19 cellular contexts compared by ENCODE assay signal in the genomic region with DNA sequence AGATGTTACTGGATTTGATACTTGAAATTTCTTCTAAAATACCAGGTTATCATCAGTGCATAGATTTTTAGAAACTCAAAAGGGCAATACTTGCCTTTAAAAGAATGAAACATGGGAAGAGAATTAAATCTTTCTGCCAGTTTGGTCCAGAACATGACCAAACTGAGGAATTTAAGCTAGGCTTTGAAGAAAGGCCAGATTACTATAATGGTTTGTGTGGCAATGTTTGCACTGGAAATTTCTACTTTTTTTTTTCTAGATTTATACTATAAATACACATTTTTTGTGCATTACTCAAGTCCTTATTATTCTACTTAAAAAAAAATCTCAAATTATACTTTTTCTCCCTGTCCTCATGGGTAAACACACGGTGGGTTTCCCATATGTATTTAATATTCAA. TPM values are rescaled to one million over a fixed set of nuclear protein-coding genes. Genes with fewer than 3 reads are reported as not detected.
A peak's percentile ranks its signal among the peaks of the same experiment; 100 is the strongest.
DNase-seq lines count a peak whose midpoint lies in the region; TF ChIP-seq lines count a peak whose summit lies in the region.
"Had no signal": no experiment of that assay in that cellular context is flagged by ENCODE, and none has a peak within 500 bp of the region (broad histone marks: within the 10 kb centered on the region; RNA-seq: fewer than 3 reads in every experiment).

No MANE protein-coding gene starts in this region.

- no peak for TF ChIP-seq CTCF in AG10803 (conservative IDR thresholded peaks at IDR 0.05; ENCODE audit: low read length)
- TF ChIP-seq CTCF in HFFc6 (IDR thresholded peaks at IDR 0.05), result no peak
- TF ChIP-seq CTCF in chondrocyte (IDR thresholded peaks at IDR 0.05), result no peak
- no peak for TF ChIP-seq CTCF in osteoblast (IDR thresholded peaks at IDR 0.05; ENCODE audit: extremely low read depth, low read depth, low read length)
- no peak for TF ChIP-seq CTCF in H9 (conservative IDR thresholded peaks at IDR 0.05)

- H3K27ac ChIP-seq in osteoblast (ENCODE audit: low read depth, low read length) (peak overlapping the region; percentile 32), H9 (ENCODE audit: insufficient read length, low read depth, low read length) (no peak overlapping the region)

- H3K27me3 Mint-ChIP-seq in HFFc6 (ENCODE audit: insufficient read depth) (no peaks in the 10 kb centered on the region), chondrocyte (ENCODE audit: low read depth) (no peaks in the 10 kb centered on the region), H9 (ENCODE audit: low read depth) (peaks cover 46% of the 10 kb centered on the region)

- no peak overlapping the region for H3K4ac ChIP-seq in H9 (ENCODE audit: low read depth, low read length)

- no peak overlapping the region for H2AK5ac ChIP-seq in H9 (ENCODE audit: insufficient read length, low read length)

- H4K8ac ChIP-seq in H9 (replicated peaks; ENCODE audit: insufficient read length, low read depth, low read length), result no peak overlapping the region

- H3K9me3 ChIP-seq in osteoblast (ENCODE audit: low read depth, low read length), result no peaks in the 10 kb centered on the region
- no peaks in the 10 kb centered on the region for H3K9me3 ChIP-seq in H9 (ENCODE audit: control insufficient read depth, low read depth, low read length)
- H3K9me3 ChIP-seq: BE2C had no signal

- no peaks in the 10 kb centered on the region for H3K79me2 ChIP-seq in osteoblast (ENCODE audit: insufficient read depth, low read length)
- H3K79me2 ChIP-seq in H9 (ENCODE audit: insufficient read depth, low read length), result no peaks in the 10 kb centered on the region

- H3K9ac ChIP-seq in H9 (ENCODE audit: extremely low read depth, insufficient read length, low read length), result no peak overlapping the region

- H3K56ac ChIP-seq in H9 (ENCODE audit: insufficient read length, low read depth, low read length), result no peak overlapping the region

- no peak overlapping the region for H3K14ac ChIP-seq in H9 (ENCODE audit: insufficient read depth, low read length)

- no peak overlapping the region for H2BK20ac ChIP-seq in H9 (ENCODE audit: low read depth, low read length, poor library complexity, severe bottlenecking)

- peaks cover 9% of the 10 kb centered on the region for H3K4me1 ChIP-seq in osteoblast (ENCODE audit: insufficient read depth, low read length)
- no peaks in the 10 kb centered on the region for H3K4me1 ChIP-seq in H9 (ENCODE audit: insufficient read depth, low read length)
- H3K4me1 ChIP-seq: BE2C had no signal

- H2BK5ac ChIP-seq in H9 (ENCODE audit: insufficient read length, low read length), result no peak overlapping the region

- H2BK120ac ChIP-seq in H9 (ENCODE audit: low read depth, low read length, poor library complexity, severe bottlenecking), result no peak overlapping the region

- H3K4me2 ChIP-seq in osteoblast (ENCODE audit: insufficient read depth, low read length), result no peak overlapping the region
- no peak overlapping the region for H3K4me2 ChIP-seq in H9 (ENCODE audit: insufficient read depth, insufficient read length, low read length)

- H2AFZ ChIP-seq in osteoblast (ENCODE audit: low read length) (no peak overlapping the region), H9 (ENCODE audit: low read length) (no peak overlapping the region)

- H3K4me3 Mint-ChIP-seq in HFFc6, result no peak overlapping the region
- H3K4me3 Mint-ChIP-seq in chondrocyte (ENCODE audit: unreplicated experiment), result no peak overlapping the region
- H3K4me3 Mint-ChIP-seq in H9, result no peak overlapping the region
- H3K4me3 Mint-ChIP-seq: CD8-positive, alpha-beta T cell; IgD-negative memory B cell had no signal

- H3K9me3 Mint-ChIP-seq in HFFc6 (no peaks in the 10 kb centered on the region), chondrocyte (ENCODE audit: low read depth) (no peaks in the 10 kb centered on the region), H9 (no peaks in the 10 kb centered on the region; a peak in 1 of 5 replicates)
- H3K9me3 Mint-ChIP-seq: CD8-positive, alpha-beta T cell had no signal

- no peaks in the 10 kb centered on the region for H3K79me1 ChIP-seq in H9 (ENCODE audit: insufficient read depth, low read depth, low read length, poor library complexity, severe bottlenecking)

- H3T11ph ChIP-seq in H9 (ENCODE audit: low read length), result no peak overlapping the region

- H3K27ac Mint-ChIP-seq in HFFc6 (0 out of 2 replicates have a peak overlapping the region, but pooled peaks have one; percentile 29), chondrocyte (ENCODE audit: unreplicated experiment) (peak overlapping the region; percentile 43), H9 (no peak overlapping the region)
- H3K27ac Mint-ChIP-seq: CD14-positive monocyte; CD8-positive, alpha-beta T cell had no signal

- H2BK15ac ChIP-seq in H9 (ENCODE audit: low read depth, low read length), result no peak overlapping the region

- H3K4me1 Mint-ChIP-seq in HFFc6 (ENCODE audit: low read depth), result peaks cover 76% of the 10 kb centered on the region
- peaks cover 25% of the 10 kb centered on the region for H3K4me1 Mint-ChIP-seq in chondrocyte (ENCODE audit: low read depth)
- peaks cover 0 to 6% of the 10 kb centered on the region in 2 experiments; a peak in 1 of 4 replicates for H3K4me1 Mint-ChIP-seq in H9
- H3K4me1 Mint-ChIP-seq: IgD-negative memory B cell had no signal

- H3K4me3 ChIP-seq in AG10803 (ENCODE audit: low read length) (no peak overlapping the region), osteoblast (ENCODE audit: insufficient read depth, low read length) (no peak overlapping the region)

- H3K23ac ChIP-seq in H9 (ENCODE audit: insufficient read length, low read depth, low read length), result no peak overlapping the region

- whole genome bisulfite sequencing in H9 (ENCODE audit: extremely low coverage, insufficient read length, low lambda C conversion rate), result no CpG with 5 or more reads among the region's 1 CpG

- H3K36me3 Mint-ChIP-seq in HFFc6 (ENCODE audit: low read depth), result peaks cover 46% of the 10 kb centered on the region
- H3K36me3 Mint-ChIP-seq in chondrocyte (ENCODE audit: low read depth), result peaks cover 10% of the 10 kb centered on the region
- no peaks in the 10 kb centered on the region for H3K36me3 Mint-ChIP-seq in H9 (ENCODE audit: insufficient read depth in 1 of 3, low read depth in 3 of 3)
- H3K36me3 Mint-ChIP-seq: CD8-positive, alpha-beta T cell; IgD-negative memory B cell had no signal

- no peak overlapping the region for H4K91ac ChIP-seq in H9 (ENCODE audit: insufficient read length, low read depth, low read length)

- H3K36me3 ChIP-seq in osteoblast (ENCODE audit: insufficient read depth, low read length), result no peaks in the 10 kb centered on the region
- H3K36me3 ChIP-seq: BE2C had no signal

- no peak overlapping the region for H3K18ac ChIP-seq in H9 (ENCODE audit: insufficient read length, low read depth, low read length)

- no peaks in the 10 kb centered on the region for H3K27me3 ChIP-seq in osteoblast (ENCODE audit: insufficient read depth, low read length)
- peaks cover 8% of the 10 kb centered on the region; the same call in 1 of the 2 replicates for H3K27me3 ChIP-seq in H9 (ENCODE audit: insufficient read depth, low read length)

- H4K20me1 ChIP-seq in osteoblast (ENCODE audit: insufficient read depth, low read length), result no peaks in the 10 kb centered on the region
- no peaks in the 10 kb centered on the region for H4K20me1 ChIP-seq in H9 (ENCODE audit: control insufficient read depth, insufficient read depth, insufficient read length)

- DNase-seq in AG10803 (ENCODE audit: low read depth) (peak; percentile 83), HFFc6 (no peak), chondrocyte (ENCODE audit: low spot score) (no peak), osteoblast (ENCODE audit: insufficient read length, low spot score, missing footprints) (peak; percentile 76), C1 segment of cervical spinal cord (lab: John Stamatoyannopoulos, UW) (no peak), HK-2 (ENCODE audit: unreplicated experiment) (no peak), H9 (no peak), KBM-7 (no peak)
- DNase-seq: 8988T; BE2C; CD8-positive, alpha-beta T cell; COR-L47; DMS153; DMS79 treated with DMSO at 0.1 percent for 48 hours; GDM1; HCEC 1CT had no signal

- H2BK12ac ChIP-seq in H9 (ENCODE audit: insufficient read length, low read depth, low read length), result no peak overlapping the region

- peaks cover 5% of the 10 kb centered on the region for H3K23me2 ChIP-seq in H9 (ENCODE audit: insufficient read length, low read depth, low read length, poor library complexity, severe bottlenecking)

- in situ Hi-C loops in KBM-7 (cut with MboI; ENCODE audit: low pct_unique_long_range_greater_than_20kb, low sequenced_read_pairs), result no loop called here

- no peak overlapping the region for H4K5ac ChIP-seq in H9 (ENCODE audit: insufficient read length, low read depth, low read length)

RNA-seq across cellular contexts. Expression of gene MKX, which starts 9.2 kb away (rescaled TPM):
- 10 to 100 TPM; 36.6 to 99.7 (median 40.6) TPM for total RNA-seq in HFFc6 (2021; fragmentation: NEBNext Ultra II Directional; extraction: Animal tissue kit (Norgen Biotek cat#: 25700))
- total RNA-seq in chondrocyte, result 19.2 to 28.8 TPM (median 22.1 TPM) in 3 replicates
- total RNA-seq in osteoblast, result 6.5 and 15.3 TPM in 2 replicates
- total RNA-seq in H9 (2021), result 0.31 and 0.46 TPM in 2 replicates
- total RNA-seq: CD8-positive, alpha-beta T cell; HT-29 had no signal

Comparison
In these comparisons a context has a peak if more than half of its experiments do, and no peak if none do; other contexts are left out.
1. DNase-seq: peak in AG10803 (single experiment) and osteoblast (single experiment); none in HFFc6 (single experiment), chondrocyte (single experiment), C1 segment of cervical spinal cord (0 of 14), HK-2 (single experiment), H9 (single experiment) and KBM-7 (single experiment).
2. H3K27ac Mint-ChIP-seq: peak in HFFc6 (single experiment) and chondrocyte (single experiment); none in H9 (0 of 3).